Comparison of ENCODE assay signal across 19 cellular contexts in the genomic region with DNA sequence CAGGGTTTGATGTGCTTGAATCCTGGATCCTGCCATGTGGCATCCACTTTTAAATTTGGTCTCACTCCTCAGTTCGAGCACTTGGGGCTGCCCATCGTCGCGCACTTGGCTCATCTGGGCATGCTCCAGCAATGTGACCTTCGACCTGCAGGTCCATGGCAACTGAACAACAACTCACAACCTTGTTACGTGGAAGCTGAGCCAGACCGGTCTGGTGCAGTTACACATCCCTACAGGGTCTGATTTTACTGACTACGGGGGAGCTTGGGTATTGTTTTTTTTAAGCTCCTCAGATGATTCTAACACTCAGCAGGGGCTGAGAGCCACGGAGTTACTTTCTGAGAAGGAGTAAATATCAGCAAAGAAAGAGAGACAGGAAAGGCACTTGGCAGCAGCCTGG.
A peak's percentile ranks its signal among the peaks of the same experiment; 100 is the strongest.
DNase-seq lines count a peak whose midpoint lies in the region; TF ChIP-seq lines count a peak whose summit lies in the region.
"Had no signal": no experiment of that assay in that cellular context is flagged by ENCODE, and none has a peak within 500 bp of the region (broad histone marks: within the 10 kb centered on the region; RNA-seq: fewer than 3 reads in every experiment).

No MANE protein-coding gene starts in this region.

- WGBS in trophoblast cell (ENCODE audit: extremely low coverage, insufficient coverage, insufficient read length) = no CpG with 5 or more reads among the region's 9 CpGs

- no peak overlapping the region for H4K8ac ChIP-seq in trophoblast cell (ENCODE audit: low read depth, low read length)

- no peak overlapping the region for H2BK5ac ChIP-seq in trophoblast cell (ENCODE audit: low read depth, low read length, poor library complexity)

- H3K79me2 ChIP-seq in trophoblast cell (ENCODE audit: control insufficient read depth, insufficient read depth, low read length, poor library complexity) = no peaks in the 10 kb centered on the region

- no peak overlapping the region for H3K9ac ChIP-seq in trophoblast cell (ENCODE audit: low read length)

- H2AK5ac ChIP-seq in trophoblast cell (ENCODE audit: low read length) = no peak overlapping the region

- H3K4me2 ChIP-seq in trophoblast cell (ENCODE audit: low read length) = no peak overlapping the region

- no peak overlapping the region for H3K4ac ChIP-seq in trophoblast cell (ENCODE audit: low read depth, low read length)

- no peak overlapping the region for H3K27ac ChIP-seq in coronary artery
- no peak overlapping the region for H3K27ac ChIP-seq in trophoblast cell (ENCODE audit: low read depth, low read length)
- no peak overlapping the region for H3K27ac ChIP-seq in substantia nigra (ENCODE audit: low read depth, low read length, poor library complexity, severe bottlenecking)
- H3K27ac ChIP-seq: C4-2B had no signal

- no peak overlapping the region for H2BK12ac ChIP-seq in trophoblast cell (ENCODE audit: low read length)

- DNase-seq in astrocyte of the spinal cord (ENCODE audit: low read depth, low spot score) = peak; percentile 42
- DNase-seq in coronary artery (ENCODE audit: low spot score) = peak; percentile 58
- DNase-seq in left kidney (ENCODE audit: low read depth, low spot score) = peak; percentile 89
- no peak for DNase-seq in trophoblast cell
- DNase-seq in NCI-H2227 treated with DMSO at 0.1 percent for 48 hours (lab: John Stamatoyannopoulos, UW) = no peak
- DNase-seq in NCI-H524 treated with DMSO at 0.1 percent for 48 hours (lab: John Stamatoyannopoulos, UW) = no peak
- DNase-seq in substantia nigra (lab: John Stamatoyannopoulos, UW) = no peak
- no peak for DNase-seq in stimulated activated CD4-positive, alpha-beta T cell treated with anti-CD3 and anti-CD28 coated beads, Interleukin-4, amount 100 ng/mL, for 24 hours
- DNase-seq: Calu3; CD8-positive, alpha-beta memory T cell; DMS53; H7; HFFc6; IMR-90; NCI-H1105; NCI-H2029 treated with DMSO at 0.1 percent for 48 hours; NCI-H526 treated with DMSO at 0.1 percent for 48 hours; Right ventricle myocardium superior had no signal

- TF ChIP-seq CTCF in astrocyte of the spinal cord (IDR thresholded peaks at IDR 0.05; ENCODE audit: low read depth, low read length) (no peak), coronary artery (IDR thresholded peaks at IDR 0.05) (no peak)

- peak overlapping the region; percentile 55 for H4K91ac ChIP-seq in trophoblast cell (ENCODE audit: low read depth, low read length)

- H2BK120ac ChIP-seq in trophoblast cell (ENCODE audit: insufficient read depth, low read length, poor library complexity) = no peak overlapping the region

- in situ Hi-C loops in astrocyte of the spinal cord (cut with HindIII; ENCODE audit: low sequenced_read_pairs) = no loop called here

- H3K4me3 ChIP-seq in astrocyte of the spinal cord (ENCODE audit: low read depth, low read length) (no peak overlapping the region), coronary artery (no peak overlapping the region), trophoblast cell (ENCODE audit: low read depth, low read length) (no peak overlapping the region)

- no peak overlapping the region for H4K12ac ChIP-seq in trophoblast cell (ENCODE audit: low read depth, low read length)

- no peaks in the 10 kb centered on the region for H3K36me3 ChIP-seq in trophoblast cell (ENCODE audit: control insufficient read depth in 1 of 2, insufficient read depth in 2 of 2, low read length in 2 of 2)

- no peaks in the 10 kb centered on the region for H3K79me1 ChIP-seq in trophoblast cell (ENCODE audit: low read length)

- H3K27me3 ChIP-seq in trophoblast cell (ENCODE audit: insufficient read depth, low read length) = no peaks in the 10 kb centered on the region

- no peak overlapping the region for H3K18ac ChIP-seq in trophoblast cell (ENCODE audit: low read length)

- H3K4me1 ChIP-seq in trophoblast cell (ENCODE audit: control insufficient read depth in 1 of 2, insufficient read depth in 2 of 2, low read length in 2 of 2) = peaks cover 4 to 11% of the 10 kb centered on the region in 2 experiments

- H3K9me3 ChIP-seq in trophoblast cell (ENCODE audit: insufficient read depth, low read depth, low read length) = no peaks in the 10 kb centered on the region

- no peak overlapping the region for H2AFZ ChIP-seq in trophoblast cell (ENCODE audit: insufficient read depth, low read length, poor library complexity)

- no peak overlapping the region for H3K14ac ChIP-seq in trophoblast cell (ENCODE audit: low read length)

- H3K23ac ChIP-seq in trophoblast cell (ENCODE audit: low read length) = no peak overlapping the region

Comparison
In these comparisons a context has a peak if more than half of its experiments do, and no peak if none do; other contexts are left out.
1. DNase-seq: peak in astrocyte of the spinal cord (single experiment), coronary artery (single experiment) and left kidney (single experiment); none in trophoblast cell (0 of 2), NCI-H2227 treated with DMSO at 0.1 percent for 48 hours (single experiment), NCI-H524 treated with DMSO at 0.1 percent for 48 hours (single experiment), substantia nigra (0 of 49) and stimulated activated CD4-positive, alpha-beta T cell treated with anti-CD3 and anti-CD28 coated beads, Interleukin-4, amount 100 ng/mL, for 24 hours (single experiment).